Comparison of ENCODE assay signal across 8 cellular contexts in the genomic region with DNA sequence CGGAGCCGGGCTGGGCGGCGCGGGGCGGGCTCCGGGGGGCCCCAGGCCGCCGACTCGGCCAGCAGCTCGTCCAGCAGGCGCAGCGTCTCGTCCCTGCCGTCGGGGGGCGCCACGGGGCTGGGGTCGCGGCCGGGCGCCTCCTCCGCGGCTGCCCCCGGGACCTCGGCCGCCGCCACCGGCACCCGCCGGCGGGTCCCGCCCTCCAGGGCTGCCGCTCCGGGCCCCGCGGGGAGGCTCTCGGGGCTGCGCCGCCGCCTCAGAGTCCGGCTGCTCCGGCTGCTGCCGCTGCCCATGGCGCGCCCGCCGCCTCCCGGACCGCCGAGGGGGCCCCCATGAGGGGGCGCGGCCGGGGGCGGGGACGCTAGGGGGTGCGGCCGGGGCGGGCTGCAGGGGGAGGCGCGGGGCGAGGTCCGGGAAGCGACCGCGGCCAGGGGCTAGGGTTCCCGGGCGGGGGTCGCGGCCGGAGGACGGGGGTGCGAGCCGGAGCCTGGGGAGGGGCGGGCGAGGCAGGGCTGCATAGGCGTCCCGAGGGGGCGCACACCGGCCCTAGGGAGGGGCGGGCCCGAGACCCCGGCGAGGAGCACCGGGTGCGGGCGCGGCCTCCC. TPM values are rescaled to one million over a fixed set of nuclear protein-coding genes. Genes with fewer than 3 reads are reported as not detected.
DNase-seq lines count a peak whose midpoint lies in the region; ATAC-seq and TF ChIP-seq lines count a peak whose summit lies in the region.

A gene with protein sequence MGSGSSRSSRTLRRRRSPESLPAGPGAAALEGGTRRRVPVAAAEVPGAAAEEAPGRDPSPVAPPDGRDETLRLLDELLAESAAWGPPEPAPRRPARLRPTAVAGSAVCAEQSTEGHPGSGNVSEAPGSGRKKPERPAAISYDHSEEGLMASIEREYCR (minus strand): TSS at position 481 of the 605 bp plus-strand sequence. CDS start 188 bp downstream, at position 293.

- ATAC-seq in natural killer cell, result peak; percentile 58 to 60 (median 60)
- no peak for ATAC-seq in GM18520 (IDR thresholded peaks at IDR 0.05; ENCODE audit: unreplicated experiment)

- no peaks in the 10 kb centered on the region for H3K9me3 Mint-ChIP-seq in natural killer cell

- in situ Hi-C loops in HAP-1 (cut with MboI; ENCODE audit: low sequenced_read_pairs) (loop anchor here (10.0 kb wide), 1 partner anchor 355 kb away; no protein-coding TSS in a partner anchor), SK-MEL-5 (cut with HindIII; ENCODE audit: low pct_unique_long_range_greater_than_20kb, low sequenced_read_pairs) (no loop called here)

- DNase-seq in NCI-H146 (lab: John Stamatoyannopoulos, UW) (peak; percentile 23), NCI-H146 treated with DMSO at 0.1 percent for 48 hours (lab: John Stamatoyannopoulos, UW; ENCODE audit: unreplicated experiment) (no peak), HAP-1 (ENCODE audit: low spot score in 2 of 2) (peak in 1 of 2 experiments; percentile 63), SK-MEL-5 (ENCODE audit: low read depth, low spot score) (peak; percentile 21), epidermal melanocyte (ENCODE audit: insufficient read length, low spot score) (peak; percentile 24), natural killer cell (no peak), NCI-H510A treated with DMSO at 0.1 percent for 48 hours (lab: John Stamatoyannopoulos, UW) (no peak)

- TF ChIP-seq CTCF in natural killer cell (IDR thresholded peaks at IDR 0.05), result no peak

- intact Hi-C loops in natural killer cell (cut with micrococcal nuclease), result no loop called here

- peak within 1 kb of the TSS in 1 of 2 donors; percentile 51 for H3K27ac Mint-ChIP-seq in natural killer cell

- peaks cover 5% of the 10 kb centered on the region; the same call in 1 of the 2 replicates for H3K27me3 ChIP-seq in HAP-1 (ENCODE audit: low read depth)

- H3K27me3 Mint-ChIP-seq in natural killer cell (ENCODE audit: low read depth in 2 of 2), result peaks cover 66 to 75% of the 10 kb centered on the region in 2 donors

- peaks cover 4% of the 10 kb centered on the region; the same call in 1 of the 2 replicates for H3K4me1 ChIP-seq in HAP-1

- peak within 1 kb of the TSS; percentile 30 for H3K4me3 ChIP-seq in HAP-1

- peaks cover 18 to 21% of the 10 kb centered on the region in 2 donors for H3K4me1 Mint-ChIP-seq in natural killer cell

- peak within 1 kb of the TSS; percentile 90 for H3K4me3 Mint-ChIP-seq in natural killer cell

- H3K9me3 ChIP-seq in HAP-1, result no peaks in the 10 kb centered on the region

- H3K36me3 Mint-ChIP-seq in natural killer cell, result no peaks in the 10 kb centered on the region

- no peaks in the 10 kb centered on the region for H3K36me3 ChIP-seq in HAP-1 (replicated peaks)

RNA-seq across cellular contexts. Expression of the gene that starts here (rescaled TPM):
- total RNA-seq in SK-MEL-5 (2014; rRNA removed; shearing (Covaris generic)), result 0.27 and 0.29 TPM in 2 replicates
- 0.09 and 0.11 TPM in 2 replicates for polyA plus RNA-seq in SK-MEL-5 (2015; cell fraction: cytosol; rRNA removed)
- not detected in 2 replicates for polyA plus RNA-seq in SK-MEL-5 (2015; cell fraction: nucleus; rRNA removed)
- total RNA-seq in natural killer cell, result not detected

Comparison
In these comparisons a context has a peak if more than half of its experiments do, and no peak if none do; other contexts are left out.
1. DNase-seq: peak in NCI-H146 (single experiment) and epidermal melanocyte (single experiment); none in NCI-H146 treated with DMSO at 0.1 percent for 48 hours (single experiment), natural killer cell (single experiment) and NCI-H510A treated with DMSO at 0.1 percent for 48 hours (single experiment).
2. Peak in DNase-seq in SK-MEL-5; RNA of the gene not detected or under 1 TPM.
3. Peak in ATAC-seq in natural killer cell; RNA of the gene not detected or under 1 TPM.